Comparison of ENCODE assay signal across 20 cellular contexts in genomic region chr1:189312499-189312898, GRCh38.
"Had no signal": no experiment of that assay in that cellular context is flagged by ENCODE, and none has a peak within 500 bp of the region (broad histone marks: within the 10 kb centered on the region; RNA-seq: fewer than 3 reads in every experiment).

No MANE protein-coding gene starts in this region.

- H3K4me3 Mint-ChIP-seq: immature natural killer cell; memory B cell; natural killer cell treated with Interleukin-12 subunit alpha and Interleukin-12 subunit beta and Interleukin-15 and Interleukin-18, amount 100 ng/mL, for 72 hours; stimulated activated memory B cell treated with anti-CD40 and anti-IgM and Interleukin-4, amounts not matched to agents 10 μg/mL and 1 μg/mL and 100 μg/mL, for 72 hours; stimulated activated naive CD8-positive, alpha-beta T cell treated with anti-CD3 and anti-CD28 coated beads, Interleukin-15, Interleukin-2, amounts not matched to agents 100 ng/mL and 50 ng/mL, for 24 hours had no signal

- H3K36me3 Mint-ChIP-seq: immature natural killer cell; memory B cell; stimulated activated memory B cell treated with anti-CD40 and anti-IgM and Interleukin-4, amounts not matched to agents 10 μg/mL and 1 μg/mL and 100 μg/mL, for 72 hours had no signal

- DNase-seq: colonic mucosa; dermis blood vessel endothelial cell; effector CD4-positive, alpha-beta T cell; gastrocnemius medialis; immature natural killer cell; left ventricle myocardium inferior; lower lobe of right lung; midbrain; spleen; stimulated activated CD4-positive, alpha-beta T cell treated with anti-CD3 and anti-CD28 coated beads, Interleukin-15, amount 100 ng/mL, for 24 hours; stimulated activated CD4-positive, alpha-beta T cell treated with anti-CD3 and anti-CD28 coated beads, Interleukin-1b, Interleukin-23, amount 100 ng/mL, for 48 hours; stimulated activated CD4-positive, alpha-beta T cell treated with anti-CD3 and anti-CD28 coated beads, Interleukin-4, amount 100 ng/mL, for 24 hours; testis; transverse colon had no signal

- H3K9me3 Mint-ChIP-seq: stimulated activated memory B cell treated with anti-CD40 and anti-IgM and Interleukin-4, amounts not matched to agents 10 μg/mL and 1 μg/mL and 100 μg/mL, for 72 hours had no signal

- H3K27me3 Mint-ChIP-seq: memory B cell; natural killer cell treated with Interleukin-12 subunit alpha and Interleukin-12 subunit beta and Interleukin-15 and Interleukin-18, amount 100 ng/mL, for 72 hours; stimulated activated memory B cell treated with anti-CD40 and anti-IgM and Interleukin-4, amounts not matched to agents 10 μg/mL and 1 μg/mL and 100 μg/mL, for 72 hours; stimulated activated naive CD8-positive, alpha-beta T cell treated with anti-CD3 and anti-CD28 coated beads, Interleukin-15, Interleukin-2, amounts not matched to agents 100 ng/mL and 50 ng/mL, for 24 hours had no signal

- H3K27me3 ChIP-seq: colonic mucosa, esophagus muscularis mucosa, gastrocnemius medialis, spleen, testis, transverse colon had no signal

- H3K4me1 Mint-ChIP-seq: immature natural killer cell; memory B cell; stimulated activated memory B cell treated with anti-CD40 and anti-IgM and Interleukin-4, amounts not matched to agents 10 μg/mL and 1 μg/mL and 100 μg/mL, for 72 hours had no signal

- H3K4me1 ChIP-seq: colonic mucosa, esophagus muscularis mucosa, gastrocnemius medialis, left ventricle myocardium inferior, lower lobe of right lung, spleen, testis, transverse colon had no signal

- H3K4me3 ChIP-seq: colonic mucosa, esophagus muscularis mucosa, gastrocnemius medialis, left ventricle myocardium inferior, lower lobe of right lung, spleen, testis, transverse colon had no signal

- ATAC-seq: gastrocnemius medialis; lower lobe of right lung; natural killer cell treated with Interleukin-12 subunit alpha and Interleukin-12 subunit beta and Interleukin-15 and Interleukin-18, amount 100 ng/mL, for 72 hours; sciatic nerve; stimulated activated memory B cell treated with anti-CD40 and anti-IgM and Interleukin-4, amounts not matched to agents 10 μg/mL and 1 μg/mL and 100 μg/mL, for 72 hours had no signal

- H3K36me3 ChIP-seq: colonic mucosa, esophagus muscularis mucosa, gastrocnemius medialis, left ventricle myocardium inferior, lower lobe of right lung, spleen, transverse colon had no signal

- H3K27ac Mint-ChIP-seq: immature natural killer cell; memory B cell; natural killer cell treated with Interleukin-12 subunit alpha and Interleukin-12 subunit beta and Interleukin-15 and Interleukin-18, amount 100 ng/mL, for 72 hours; stimulated activated memory B cell treated with anti-CD40 and anti-IgM and Interleukin-4, amounts not matched to agents 10 μg/mL and 1 μg/mL and 100 μg/mL, for 72 hours; stimulated activated naive CD8-positive, alpha-beta T cell treated with anti-CD3 and anti-CD28 coated beads, Interleukin-15, Interleukin-2, amounts not matched to agents 100 ng/mL and 50 ng/mL, for 24 hours had no signal

- H3K27ac ChIP-seq: colonic mucosa, esophagus muscularis mucosa, gastrocnemius medialis, left ventricle myocardium inferior, lower lobe of right lung, spleen, transverse colon had no signal

- H3K9me3 ChIP-seq: colonic mucosa, esophagus muscularis mucosa, gastrocnemius medialis, left ventricle myocardium inferior, lower lobe of right lung, testis, transverse colon had no signal
